In the genomic region with DNA sequence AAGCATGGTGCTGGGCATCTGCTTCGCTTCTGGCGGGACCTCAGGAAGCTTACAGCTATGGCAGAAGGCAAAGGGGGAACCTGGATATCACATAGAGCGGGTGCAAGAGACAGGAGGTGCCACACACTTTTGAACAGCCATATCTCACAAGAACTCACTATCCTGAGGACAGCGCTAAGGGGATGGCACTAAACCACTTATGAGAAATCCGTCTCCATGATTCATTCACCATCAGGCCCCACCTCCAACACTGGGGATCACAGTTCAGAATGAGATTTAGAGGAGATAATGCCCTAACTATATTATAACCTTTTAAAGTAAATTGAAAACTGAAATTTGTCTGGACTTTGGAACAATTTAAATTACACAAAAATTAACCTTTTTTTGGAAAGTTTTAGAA, we compare ENCODE assay signal across 19 cellular contexts. TPM values are rescaled to one million over a fixed set of nuclear protein-coding genes. Genes with fewer than 3 reads are reported as not detected.
A peak's percentile ranks its signal among the peaks of the same experiment; 100 is the strongest.
DNase-seq lines count a peak whose midpoint lies in the region; ATAC-seq lines count a peak whose summit lies in the region.
"Had no signal": no experiment of that assay in that cellular context is flagged by ENCODE, and none has a peak within 500 bp of the region (broad histone marks: within the 10 kb centered on the region; RNA-seq: fewer than 3 reads in every experiment).

No MANE protein-coding gene starts in this region.

- no peaks in the 10 kb centered on the region for H3K27me3 ChIP-seq in CD8-positive, alpha-beta memory T cell (ENCODE audit: insufficient read depth, low read length, poor library complexity, severe bottlenecking)
- H3K27me3 ChIP-seq: ascending aorta, Peyer's patch, stomach had no signal

- peaks cover 9% of the 10 kb centered on the region for H3K9me3 Mint-ChIP-seq in activated CD4-positive, alpha-beta T cell treated with anti-CD3 and anti-CD28 coated beads for 36 hours (ENCODE audit: low read depth)
- H3K9me3 Mint-ChIP-seq in CD8-positive, alpha-beta memory T cell: peaks cover 0 to 3% (median 0%) of the 10 kb centered on the region in 5 donors
- H3K9me3 Mint-ChIP-seq in activated CD4-positive, alpha-beta memory T cell treated with anti-CD3 and anti-CD28 coated beads, Interleukin-2, amount 10 ng/mL, durations not matched to agents 7 days and 5 days: peaks cover 2% of the 10 kb centered on the region

- DNase-seq in activated CD4-positive, alpha-beta T cell treated with anti-CD3 and anti-CD28 coated beads for 36 hours: peak; percentile 40
- DNase-seq in activated CD4-positive, alpha-beta T cell treated with anti-CD3 and anti-CD28 coated beads, Interleukin-2, amount 50 U/mL, for 4 hours: no peak
- no peak for DNase-seq in CD8-positive, alpha-beta memory T cell
- DNase-seq in activated CD4-positive, alpha-beta memory T cell treated with anti-CD3 and anti-CD28 coated beads, Interleukin-2, amount 10 ng/mL, durations not matched to agents 7 days and 5 days: no peak
- DNase-seq in left colon (no peak), NCI-H2196 treated with DMSO at 0.1 percent for 48 hours (lab: John Stamatoyannopoulos, UW; ENCODE audit: unreplicated experiment) (no peak), midbrain (lab: John Stamatoyannopoulos, UW) (no peak)
- DNase-seq: DND-41, left ventricle myocardium superior, NCI-H1105 treated with DMSO at 0.1 percent for 48 hours, NCI-H748 treated with DMSO at 0.1 percent for 48 hours, Peyer's patch, stomach had no signal

- no peaks in the 10 kb centered on the region for H3K36me3 ChIP-seq in CD8-positive, alpha-beta memory T cell (ENCODE audit: insufficient read depth, low read length)
- H3K36me3 ChIP-seq: ascending aorta, Peyer's patch, stomach had no signal

- no peak overlapping the region for H3K27ac ChIP-seq in CD8-positive, alpha-beta memory T cell (ENCODE audit: low read depth, low read length)
- H3K27ac ChIP-seq: ascending aorta, coronary artery, Peyer's patch, skin epidermis, stomach had no signal

- H3K9me3 ChIP-seq in CD8-positive, alpha-beta memory T cell (ENCODE audit: low read length): no peaks in the 10 kb centered on the region
- H3K9me3 ChIP-seq: ascending aorta, Peyer's patch, stomach had no signal

- H3K27me3 Mint-ChIP-seq in activated CD4-positive, alpha-beta T cell treated with anti-CD3 and anti-CD28 coated beads for 36 hours: no peaks in the 10 kb centered on the region
- H3K27me3 Mint-ChIP-seq in CD8-positive, alpha-beta memory T cell: no peaks in the 10 kb centered on the region
- no peaks in the 10 kb centered on the region for H3K27me3 Mint-ChIP-seq in activated CD4-positive, alpha-beta memory T cell treated with anti-CD3 and anti-CD28 coated beads, Interleukin-2, amount 10 ng/mL, durations not matched to agents 7 days and 5 days

- peaks cover 62% of the 10 kb centered on the region for H3K4me1 ChIP-seq in CD8-positive, alpha-beta memory T cell (ENCODE audit: insufficient read depth, low read length)

- peak overlapping the region; percentile 76 for H3K27ac Mint-ChIP-seq in activated CD4-positive, alpha-beta T cell treated with anti-CD3 and anti-CD28 coated beads for 36 hours
- H3K27ac Mint-ChIP-seq in CD8-positive, alpha-beta memory T cell: peak overlapping the region in 5 of 8 donors; percentile 5 to 85 (median 43)
- peak overlapping the region; percentile 13 for H3K27ac Mint-ChIP-seq in activated CD4-positive, alpha-beta memory T cell treated with anti-CD3 and anti-CD28 coated beads, Interleukin-2, amount 10 ng/mL, durations not matched to agents 7 days and 5 days

- no peak overlapping the region for H3K4me3 Mint-ChIP-seq in activated CD4-positive, alpha-beta T cell treated with anti-CD3 and anti-CD28 coated beads for 36 hours
- no peak overlapping the region for H3K4me3 Mint-ChIP-seq in CD8-positive, alpha-beta memory T cell
- no peak overlapping the region for H3K4me3 Mint-ChIP-seq in activated CD4-positive, alpha-beta memory T cell treated with anti-CD3 and anti-CD28 coated beads, Interleukin-2, amount 10 ng/mL, durations not matched to agents 7 days and 5 days

- peaks cover 72% of the 10 kb centered on the region for H3K4me1 Mint-ChIP-seq in activated CD4-positive, alpha-beta T cell treated with anti-CD3 and anti-CD28 coated beads for 36 hours
- H3K4me1 Mint-ChIP-seq in CD8-positive, alpha-beta memory T cell: peaks cover 49 to 59% (median 58%) of the 10 kb centered on the region in 3 donors
- H3K4me1 Mint-ChIP-seq in activated CD4-positive, alpha-beta memory T cell treated with anti-CD3 and anti-CD28 coated beads, Interleukin-2, amount 10 ng/mL, durations not matched to agents 7 days and 5 days: peaks cover 71% of the 10 kb centered on the region

- H3K36me3 Mint-ChIP-seq in activated CD4-positive, alpha-beta T cell treated with anti-CD3 and anti-CD28 coated beads for 36 hours (ENCODE audit: low read depth): peaks cover 35% of the 10 kb centered on the region
- peaks cover 3 to 34% (median 9%) of the 10 kb centered on the region in 3 donors for H3K36me3 Mint-ChIP-seq in CD8-positive, alpha-beta memory T cell
- peaks cover 70% of the 10 kb centered on the region for H3K36me3 Mint-ChIP-seq in activated CD4-positive, alpha-beta memory T cell treated with anti-CD3 and anti-CD28 coated beads, Interleukin-2, amount 10 ng/mL, durations not matched to agents 7 days and 5 days (ENCODE audit: low read depth)

- POLR2A ChIA-PET in activated CD4-positive, alpha-beta T cell treated with anti-CD3 and anti-CD28 coated beads for 36 hours (lab: Charles Lee): no interaction called here
- POLR2A ChIA-PET in CD8-positive, alpha-beta memory T cell (lab: Charles Lee): interaction anchor here (0.8 kb wide), 1 partner anchor 13 kb away, joined by 3 read pairs; no protein-coding TSS in a partner anchor
- POLR2A ChIA-PET in activated CD4-positive, alpha-beta memory T cell treated with anti-CD3 and anti-CD28 coated beads, Interleukin-2, amount 10 ng/mL, durations not matched to agents 7 days and 5 days (lab: Charles Lee): interaction anchor here (0.7 to 1.0 kb wide), 2 partner anchors 11 to 23 kb away, joined by 3 to 4 read pairs; no protein-coding TSS in a partner anchor

- peak; percentile 64 for ATAC-seq in activated CD4-positive, alpha-beta T cell treated with anti-CD3 and anti-CD28 coated beads for 36 hours
- ATAC-seq in left colon (peak; percentile 53), GM21825 (IDR thresholded peaks at IDR 0.05; ENCODE audit: unreplicated experiment) (no peak)
- ATAC-seq: left ventricle myocardium superior had no signal

- CTCF ChIA-PET in activated CD4-positive, alpha-beta T cell treated with anti-CD3 and anti-CD28 coated beads for 36 hours (lab: Charles Lee): interaction anchor here (0.8 to 1.5 kb wide), 4 partner anchors 24 to 87 kb away, joined by 3 to 4 read pairs (median 4); no protein-coding TSS in a partner anchor
- CTCF ChIA-PET in CD8-positive, alpha-beta memory T cell (lab: Charles Lee): no interaction called here
- CTCF ChIA-PET in activated CD4-positive, alpha-beta memory T cell treated with anti-CD3 and anti-CD28 coated beads, Interleukin-2, amount 10 ng/mL, durations not matched to agents 7 days and 5 days (lab: Charles Lee): no interaction called here

- H3K4me3 ChIP-seq in CD8-positive, alpha-beta memory T cell (ENCODE audit: low read length): no peak overlapping the region
- H3K4me3 ChIP-seq: ascending aorta, coronary artery, Peyer's patch, skin epidermis, stomach had no signal

- intact Hi-C loops in activated CD4-positive, alpha-beta T cell treated with anti-CD3 and anti-CD28 coated beads for 36 hours (cut with DNase I, micrococcal nuclease): no loop called here
- intact Hi-C loops in left colon (cut with DNase I, micrococcal nuclease): no loop called here

RNA-seq across cellular contexts. Expression of a gene that starts 37.8 kb away (rescaled TPM):
- total RNA-seq in activated CD4-positive, alpha-beta T cell treated with anti-CD3 and anti-CD28 coated beads for 36 hours: 1 to 10 TPM; 4.7 to 5.3 TPM
- 1 to 10 TPM; 3.7 to 3.9 TPM for total RNA-seq in CD8-positive, alpha-beta memory T cell
- polyA plus RNA-seq in CD8-positive, alpha-beta memory T cell: 0.48 TPM
- total RNA-seq in activated CD4-positive, alpha-beta memory T cell treated with anti-CD3 and anti-CD28 coated beads, Interleukin-2, amount 10 ng/mL, durations not matched to agents 7 days and 5 days: 1 to 10 TPM; 8.1 to 8.5 TPM
- 1 to 10 TPM; 2.1 to 2.7 TPM for total RNA-seq in left colon
- total RNA-seq: ascending aorta, epithelial cell of proximal tubule had no signal
- polyA plus RNA-seq: stomach, urinary bladder had no signal

RNA-seq across cellular contexts. Expression of a gene that starts 44.8 kb away (rescaled TPM):
- 10 to 100 TPM; 65.8 to 94.1 TPM for total RNA-seq in activated CD4-positive, alpha-beta T cell treated with anti-CD3 and anti-CD28 coated beads for 36 hours
- total RNA-seq in CD8-positive, alpha-beta memory T cell: 100 to 1,000 TPM; 103 to 109 TPM
- 16.6 TPM for polyA plus RNA-seq in CD8-positive, alpha-beta memory T cell
- total RNA-seq in activated CD4-positive, alpha-beta memory T cell treated with anti-CD3 and anti-CD28 coated beads, Interleukin-2, amount 10 ng/mL, durations not matched to agents 7 days and 5 days: 100 to 1,000 TPM; 169 to 170 TPM
- total RNA-seq in left colon: 10 to 100 TPM; 57.7 to 69.5 TPM

Comparison
In these comparisons a context has a peak if more than half of its experiments do, and no peak if none do; other contexts are left out.
1. H3K27ac Mint-ChIP-seq: peak in every context shown above with its lines; median percentile 76 in activated CD4-positive, alpha-beta T cell treated with anti-CD3 and anti-CD28 coated beads for 36 hours; 43 in CD8-positive, alpha-beta memory T cell; 13 in activated CD4-positive, alpha-beta memory T cell treated with anti-CD3 and anti-CD28 coated beads, Interleukin-2, amount 10 ng/mL, durations not matched to agents 7 days and 5 days.